In the genomic region with DNA sequence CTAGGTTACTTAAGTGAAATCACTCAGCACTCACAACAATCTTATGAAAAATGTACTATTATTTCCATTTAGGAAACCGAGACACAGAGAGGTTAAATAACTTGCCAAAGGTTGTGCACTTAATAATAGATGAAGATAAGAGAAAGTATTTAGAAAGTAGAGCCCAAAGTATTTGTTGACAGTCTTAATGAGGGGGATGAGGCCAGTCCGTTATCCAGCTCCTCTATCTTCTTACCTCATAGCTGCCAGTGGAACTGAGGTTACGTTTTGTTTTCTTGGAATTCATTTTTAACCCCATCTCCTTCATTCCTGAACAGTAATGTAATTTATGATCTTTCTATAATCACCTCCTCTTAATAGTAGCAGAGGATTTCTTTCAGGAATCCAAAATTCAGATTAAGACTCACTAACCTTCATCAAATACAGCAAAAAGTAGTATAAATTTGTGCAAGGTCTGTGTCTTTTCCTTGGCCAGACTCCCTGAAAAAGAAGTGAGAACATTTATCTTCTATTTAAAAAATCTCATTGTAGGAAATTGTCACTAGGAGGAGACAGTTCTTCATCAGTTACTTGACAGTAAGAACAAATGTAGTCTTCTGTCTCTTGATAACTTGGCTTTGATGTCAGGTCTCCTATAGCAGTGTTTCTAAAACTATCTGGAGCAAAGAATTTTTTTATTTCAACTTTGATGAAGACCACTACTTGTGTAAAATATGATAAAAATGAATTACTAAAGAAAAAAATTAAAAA, we compare ENCODE assay signal across 1 cellular context.
TF ChIP-seq lines count a peak whose summit lies in the region.

No MANE protein-coding gene starts in this region.

TF ChIP-seq in GM12878, 131 proteins besides CTCF, POLR2A, EP300 and RAD21 (continued from another document):
- no peak for TF ChIP-seq ZNF217 (IDR thresholded peaks at IDR 0.05)
